Comparison of ENCODE assay signal across 8 cellular contexts in the genomic region with DNA sequence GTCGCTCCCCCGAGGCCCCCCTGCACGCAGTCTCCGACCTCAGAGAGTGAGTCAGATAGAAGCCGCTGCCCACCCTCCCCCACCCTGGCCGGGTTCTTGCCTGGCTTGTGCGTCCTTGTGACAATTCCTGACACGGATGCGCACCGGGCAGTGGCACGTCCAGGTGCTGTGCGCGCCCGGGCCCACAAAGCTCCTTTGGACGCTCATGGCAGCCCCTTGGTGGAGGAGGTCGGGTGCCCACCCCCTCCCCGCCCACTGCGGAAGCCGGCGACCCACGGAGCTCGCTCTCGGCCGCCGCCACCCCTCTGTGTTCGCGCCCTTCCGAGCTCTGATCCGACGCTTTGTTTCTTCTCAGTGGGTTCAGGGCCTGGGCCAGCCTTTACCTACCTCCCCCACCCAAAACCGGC. TPM values are rescaled to one million over a fixed set of nuclear protein-coding genes. Genes with fewer than 3 reads are reported as not detected.
DNase-seq lines count a peak whose midpoint lies in the region; ATAC-seq and TF ChIP-seq lines count a peak whose summit lies in the region.

No MANE protein-coding gene starts in this region.

- H3K9me3 ChIP-seq in PC-3 (ENCODE audit: low read length), result no peaks in the 10 kb centered on the region
- no peaks in the 10 kb centered on the region for H3K9me3 ChIP-seq in sigmoid colon

- H3K4me2 ChIP-seq in PC-3 (ENCODE audit: low read length), result peak overlapping the region; percentile 97

- in situ Hi-C loops in brain microvascular endothelial cell (cut with HindIII; ENCODE audit: low pct_ligation_motif_present, low sequenced_read_pairs), result no loop called here

- TF ChIP-seq CTCF in PC-3 (conservative IDR thresholded peaks at IDR 0.05; ENCODE audit: low read depth, low read length) (no peak), brain microvascular endothelial cell (IDR thresholded peaks at IDR 0.05; ENCODE audit: low read depth, low read length, missing control alignments) (no peak), sigmoid colon (IDR thresholded peaks at IDR 0.05) (no peak)

- no TSS peak for BruUV-seq in PC-3 (replicated peaks; lab: Mats Ljungman, UMichigan)

- ATAC-seq in PC-3 (peak; percentile 37), GM19452 (IDR thresholded peaks at IDR 0.05; ENCODE audit: unreplicated experiment) (no peak), GM19467 (IDR thresholded peaks at IDR 0.05; ENCODE audit: unreplicated experiment) (no peak)

- CTCF ChIA-PET in PC-3 (lab: Charles Lee), result no interaction called here

- H3K4me3 ChIP-seq in PC-3 (ENCODE audit: low read length) (peak overlapping the region; percentile 84), brain microvascular endothelial cell (ENCODE audit: low read depth, low read length) (peak overlapping the region; percentile 72), iPS-11a (ENCODE audit: low read depth, low read length) (peak overlapping the region; percentile 57), sigmoid colon (peak overlapping the region; percentile 45 to 63 (median 57))

- H3K27me3 ChIP-seq in PC-3 (ENCODE audit: low read length), result no peaks in the 10 kb centered on the region
- H3K27me3 ChIP-seq in brain microvascular endothelial cell (replicated peaks), result no peaks in the 10 kb centered on the region
- H3K27me3 ChIP-seq in sigmoid colon, result peaks cover 9 to 46% (median 30%) of the 10 kb centered on the region in 3 donors

- no peak for TF ChIP-seq EP300 in sigmoid colon (IDR thresholded peaks at IDR 0.05)

- peaks cover 32% of the 10 kb centered on the region for H3K4me1 ChIP-seq in PC-3 (ENCODE audit: insufficient read depth, low read length)
- peaks cover 0 to 77% (median 66%) of the 10 kb centered on the region in 4 donors for H3K4me1 ChIP-seq in sigmoid colon

- DNase-seq in 8988T (peak; percentile 90), GM04504 (ENCODE audit: low read depth) (peak; percentile 91), PC-3 (peak; percentile 84), brain microvascular endothelial cell (peak; percentile 98), sigmoid colon (peak; percentile 92)

- H3K36me3 ChIP-seq in PC-3 (ENCODE audit: low read depth, low read length), result no peaks in the 10 kb centered on the region
- H3K36me3 ChIP-seq in brain microvascular endothelial cell (replicated peaks), result no peaks in the 10 kb centered on the region
- H3K36me3 ChIP-seq in sigmoid colon, result no peaks in the 10 kb centered on the region

- POLR2A ChIA-PET in PC-3 (lab: Charles Lee; ENCODE audit: unreplicated experiment), result interaction anchor here (0.7 kb wide), 1 partner anchor 17 kb away, joined by 3 read pairs; no protein-coding TSS in a partner anchor

- peaks cover 18% of the 10 kb centered on the region; the same call in 1 of the 2 replicates for H4K20me1 ChIP-seq in PC-3 (ENCODE audit: low read length)

- H3K79me2 ChIP-seq in PC-3 (ENCODE audit: low read length), result 0 out of 2 replicates have a peak, but pooled peaks cover 7% of the 10 kb centered on the region

- no peaks in the 10 kb centered on the region for H3K9me2 ChIP-seq in PC-3 (replicated peaks; ENCODE audit: low read length)

- peak overlapping the region; percentile 99 for H3K27ac ChIP-seq in PC-3 (ENCODE audit: low read length)
- H3K27ac ChIP-seq in brain microvascular endothelial cell, result peak overlapping the region; percentile 98
- peak overlapping the region; percentile 62 to 98 (median 84) for H3K27ac ChIP-seq in sigmoid colon

- WGBS in sigmoid colon, 2 donors, result 1% methylated on average over 31 of the region's 31 CpGs

- intact Hi-C loops in PC-3 (cut with micrococcal nuclease) (no loop called here), sigmoid colon (cut with DNase I) (no loop called here)

- TF ChIP-seq POLR2A in sigmoid colon (IDR thresholded peaks at IDR 0.05), result no peak

- H2AFZ ChIP-seq in PC-3 (ENCODE audit: low read length), result peak overlapping the region; percentile 80

- H3F3A ChIP-seq in PC-3 (ENCODE audit: low read length, unreplicated experiment), result no peaks in the 10 kb centered on the region

- peak overlapping the region; percentile 97 for H3K9ac ChIP-seq in PC-3 (ENCODE audit: low read length)

RNA-seq across cellular contexts. Expression of a gene that starts 0.7 kb away (rescaled TPM):
- total RNA-seq in PC-3 (2014; rRNA removed), result 159 and 199 TPM in 2 replicates
- total RNA-seq in sigmoid colon, result 10 to 100 TPM in 3 of 4 donors, 1 to 10 TPM in 1; 9.2 to 35.0 (median 27.8) TPM
- 10 to 100 TPM in 1 of 3 donors, 1 to 10 TPM in 1, under 1 TPM in 1; 0.46 to 23.5 (median 1.8) TPM for polyA plus RNA-seq in sigmoid colon

RNA-seq across cellular contexts. Expression of a gene that starts 3.8 kb away (rescaled TPM):
- total RNA-seq in PC-3 (2014; rRNA removed), result 4.2 and 6.1 TPM in 2 replicates
- 1 to 10 TPM; 2.1 to 8.0 (median 4.5) TPM for total RNA-seq in sigmoid colon
- polyA plus RNA-seq in sigmoid colon, result 1 to 10 TPM in 1 of 3 donors, not detected in 2; 5.6 TPM

RNA-seq across cellular contexts. Expression of a gene that starts 26.1 kb away (rescaled TPM):
- total RNA-seq in PC-3 (2014; rRNA removed) (128 and 139 TPM in 2 replicates), sigmoid colon (100 to 1,000 TPM in 1 of 4 donors, 10 to 100 TPM in 3; 68.8 to 127 (median 86.6) TPM)
- polyA plus RNA-seq in sigmoid colon, result 10 to 100 TPM; 24.6 to 37.2 (median 30.5) TPM

RNA-seq across cellular contexts. Expression of a gene that starts 49.1 kb away (rescaled TPM):
- 77.9 and 79.6 TPM in 2 replicates for total RNA-seq in PC-3 (2014; rRNA removed)
- total RNA-seq in sigmoid colon, result 100 to 1,000 TPM; 131 to 244 (median 181) TPM
- polyA plus RNA-seq in sigmoid colon, result 100 to 1,000 TPM in 2 of 3 donors, 10 to 100 TPM in 1; 89.7 to 161 (median 106) TPM
